Comparison of ENCODE assay signal across 18 cellular contexts in the genomic region with DNA sequence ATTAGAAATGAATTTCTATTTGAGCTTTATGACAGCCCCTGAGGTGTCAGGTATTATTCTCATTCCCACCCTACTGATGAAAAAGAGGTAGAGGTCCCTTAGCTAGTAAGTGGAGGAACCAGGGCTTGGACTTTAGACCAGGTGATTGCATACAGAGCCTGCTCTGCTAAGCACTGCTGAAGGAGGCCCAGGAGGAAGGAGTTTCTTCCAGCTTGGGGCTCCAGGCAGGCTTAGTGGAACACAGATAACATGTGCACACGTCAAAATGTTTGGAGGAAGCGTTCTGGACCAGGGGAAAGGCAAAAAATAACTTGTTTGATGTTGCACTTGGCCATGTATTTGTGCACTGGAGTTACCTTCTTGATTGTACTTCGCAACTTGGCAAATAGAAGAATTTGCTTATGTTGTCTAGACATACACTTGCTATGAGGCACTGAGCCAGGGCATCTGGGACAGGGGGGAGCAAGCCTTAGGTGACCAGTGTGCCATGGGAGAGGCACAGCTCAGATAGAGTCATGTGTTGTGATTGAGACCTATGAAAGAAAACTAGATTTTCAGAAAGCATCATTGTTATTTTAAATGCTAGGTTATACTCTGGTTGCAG. TPM values are rescaled to one million over a fixed set of nuclear protein-coding genes. Genes with fewer than 3 reads are reported as not detected.
DNase-seq lines count a peak whose midpoint lies in the region; ATAC-seq, FAIRE-seq and TF ChIP-seq lines count a peak whose summit lies in the region.
"Had no signal": no experiment of that assay in that cellular context is flagged by ENCODE, and none has a peak within 500 bp of the region (broad histone marks: within the 10 kb centered on the region; RNA-seq: fewer than 3 reads in every experiment).

No MANE protein-coding gene starts in this region.

- H3K4me1 Mint-ChIP-seq in stimulated activated effector memory CD8-positive, alpha-beta T cell treated with anti-CD3 and anti-CD28 coated beads, Interleukin-12 subunit alpha, Interleukin-12 subunit beta, amount 100 ng/mL, for 72 hours, result no peaks in the 10 kb centered on the region
- peaks cover 2% of the 10 kb centered on the region for H3K4me1 Mint-ChIP-seq in activated CD8-positive, alpha-beta T cell treated with anti-CD3 and anti-CD28 coated beads for 36 hours (ENCODE audit: low read depth)
- H3K4me1 Mint-ChIP-seq: B cell had no signal

- BruUV-seq in K562 (replicated peaks; lab: Mats Ljungman, UMichigan), result no TSS peak

- H3K27ac ChIP-seq in K562 (ENCODE audit: extremely low read depth, low read depth, low read length), result peak overlapping the region; percentile 99
- H3K27ac ChIP-seq in right atrium auricular region, result peak overlapping the region; percentile 81 to 88
- H3K27ac ChIP-seq in parathyroid adenoma, result peak overlapping the region; percentile 77
- no peak overlapping the region for H3K27ac ChIP-seq in coronary artery
- no peak overlapping the region for H3K27ac ChIP-seq in substantia nigra (ENCODE audit: low read depth, low read length, poor library complexity, severe bottlenecking)
- H3K27ac ChIP-seq: RWPE1 had no signal

- TF ChIP-seq CTCF in K562 (IDR thresholded peaks at IDR 0.05 in 2 of 3, conservative IDR thresholded peaks at IDR 0.05 in 1 of 3; ENCODE audit: insufficient read depth in 2 of 3, low read depth in 1 of 3, low read length in 3 of 3) (no peak), right atrium auricular region (IDR thresholded peaks at IDR 0.05) (no peak), parathyroid adenoma (IDR thresholded peaks at IDR 0.05) (no peak), coronary artery (IDR thresholded peaks at IDR 0.05) (no peak)
- no peak for TF ChIP-seq CTCF in activated CD8-positive, alpha-beta T cell treated with anti-CD3 and anti-CD28 coated beads for 36 hours (IDR thresholded peaks at IDR 0.05)

- no peaks in the 10 kb centered on the region for H3K9me1 ChIP-seq in K562 (ENCODE audit: control insufficient read depth, insufficient read depth, low read length)

- H3K36me3 ChIP-seq in K562 (ENCODE audit: control insufficient read depth, insufficient read depth, low read length) (peaks cover 4% of the 10 kb centered on the region; the same call in 1 of the 3 replicates), right atrium auricular region (no peaks in the 10 kb centered on the region), parathyroid adenoma (ENCODE audit: control insufficient read depth, insufficient read depth, low read length) (no peaks in the 10 kb centered on the region)
- H3K36me3 ChIP-seq: HAP-1 had no signal

- CTCF ChIA-PET in K562 (lab: Yijun Ruan, JAX; ENCODE audit: low intra/inter-chr PET ratio), result no interaction called here
- CTCF ChIA-PET in activated CD8-positive, alpha-beta T cell treated with anti-CD3 and anti-CD28 coated beads for 36 hours (lab: Charles Lee), result interaction anchor here (0.7 kb wide), 1 partner anchor 23 kb away, joined by 3 read pairs; no protein-coding TSS in a partner anchor

- H3K79me2 ChIP-seq in K562 (ENCODE audit: control insufficient read depth, insufficient read depth, low read length) (no peaks in the 10 kb centered on the region), parathyroid adenoma (no peaks in the 10 kb centered on the region)

- H3K4me3 Mint-ChIP-seq in stimulated activated effector memory CD8-positive, alpha-beta T cell treated with anti-CD3 and anti-CD28 coated beads, Interleukin-12 subunit alpha, Interleukin-12 subunit beta, amount 100 ng/mL, for 72 hours, result no peak overlapping the region
- no peak overlapping the region for H3K4me3 Mint-ChIP-seq in activated CD8-positive, alpha-beta T cell treated with anti-CD3 and anti-CD28 coated beads for 36 hours
- H3K4me3 Mint-ChIP-seq: B cell; CD4-positive, alpha-beta T cell had no signal

- peak; percentile 32 for DNase-seq in HuH-7 (ENCODE audit: low spot score)
- DNase-seq in K562 (ENCODE audit: extremely low read depth in 1 of 4, low spot score in 3 of 4), result peak in 3 of 4 experiments; percentile 26 to 60 (median 29)
- DNase-seq in right atrium auricular region (ENCODE audit: low spot score), result no peak
- DNase-seq in stimulated activated effector memory CD8-positive, alpha-beta T cell treated with anti-CD3 and anti-CD28 coated beads, Interleukin-12 subunit alpha, Interleukin-12 subunit beta, amount 100 ng/mL, for 72 hours (ENCODE audit: low spot score in 2 of 2), result no peak
- no peak for DNase-seq in activated CD8-positive, alpha-beta T cell treated with anti-CD3 and anti-CD28 coated beads for 36 hours
- no peak for DNase-seq in coronary artery (ENCODE audit: low spot score)
- DNase-seq in substantia nigra (lab: John Stamatoyannopoulos, UW), result no peak
- DNase-seq: Calu3; CD4-positive, alpha-beta T cell; Kasumi-1; NCI-H1105; NCI-H1694 treated with DMSO at 0.1 percent for 48 hours; NCI-H345; NCI-H526 treated with DMSO at 0.1 percent for 48 hours had no signal

- H3K9ac ChIP-seq in K562 (ENCODE audit: insufficient read depth in 1 of 2, low read depth in 2 of 2, low read length in 2 of 2) (peak overlapping the region in 1 of 2 experiments; percentile 86; a peak in 2 of 4 replicates), parathyroid adenoma (no peak overlapping the region)

- WGBS in K562 (ENCODE audit: insufficient coverage, low coverage, missing lambda C conversion rate), result 30% methylated on average over 3 of the region's 3 CpGs

- H3K4me1 ChIP-seq in K562 (replicated peaks in 1 of 2; ENCODE audit: control insufficient read depth in 2 of 2, insufficient read depth in 2 of 2, low read length in 2 of 2) (peaks cover 14 to 39% of the 10 kb centered on the region in 2 experiments), right atrium auricular region (peaks cover 0 to 17% of the 10 kb centered on the region in 2 donors), parathyroid adenoma (peaks cover 16% of the 10 kb centered on the region)
- H3K4me1 ChIP-seq: HAP-1 had no signal

- no peak overlapping the region for H3K27ac Mint-ChIP-seq in stimulated activated effector memory CD8-positive, alpha-beta T cell treated with anti-CD3 and anti-CD28 coated beads, Interleukin-12 subunit alpha, Interleukin-12 subunit beta, amount 100 ng/mL, for 72 hours
- no peak overlapping the region for H3K27ac Mint-ChIP-seq in activated CD8-positive, alpha-beta T cell treated with anti-CD3 and anti-CD28 coated beads for 36 hours
- H3K27ac Mint-ChIP-seq: B cell; CD4-positive, alpha-beta T cell had no signal

- H3K4me2 ChIP-seq in K562 (ENCODE audit: insufficient read depth, low read length) (peak overlapping the region; percentile 90), parathyroid adenoma (ENCODE audit: low read length) (no peak overlapping the region)

- no peaks in the 10 kb centered on the region for H4K20me1 ChIP-seq in K562 (replicated peaks; ENCODE audit: control insufficient read depth, insufficient read depth, low read length)

- in situ Hi-C loops in K562 (cut with MboI), result no loop called here

- H3K27me3 ChIP-seq in K562 (ENCODE audit: control insufficient read depth in 2 of 2, insufficient read depth in 2 of 2, low read length in 2 of 2), result no peaks in the 10 kb centered on the region
- no peaks in the 10 kb centered on the region for H3K27me3 ChIP-seq in right atrium auricular region
- no peaks in the 10 kb centered on the region for H3K27me3 ChIP-seq in parathyroid adenoma (ENCODE audit: control insufficient read depth, insufficient read depth, low read length)

- no peak for TF ChIP-seq POLR2A in K562 (conservative IDR thresholded peaks at IDR 0.05)

- no peak for TF ChIP-seq RAD21 in K562 (CRISPR knock-in tag; conservative IDR thresholded peaks at IDR 0.05 in 1 of 2, IDR thresholded peaks at IDR 0.05 in 1 of 2)

- ATAC-seq in K562, result peak; percentile 72
- ATAC-seq in stimulated activated effector memory CD8-positive, alpha-beta T cell treated with anti-CD3 and anti-CD28 coated beads, Interleukin-12 subunit alpha, Interleukin-12 subunit beta, amount 100 ng/mL, for 72 hours, result no peak
- no peak for ATAC-seq in activated CD8-positive, alpha-beta T cell treated with anti-CD3 and anti-CD28 coated beads for 36 hours

- no peaks in the 10 kb centered on the region for H3K27me3 Mint-ChIP-seq in activated CD8-positive, alpha-beta T cell treated with anti-CD3 and anti-CD28 coated beads for 36 hours
- H3K27me3 Mint-ChIP-seq: B cell; CD4-positive, alpha-beta T cell had no signal

- POLR2A ChIA-PET in K562 (lab: Yijun Ruan, JAX), result interaction anchor here (0.6 to 1.8 kb wide), 9 partner anchors 9 to 49 kb away, joined by 3 to 14 read pairs (median 5); a partner anchor contains a TSS
- POLR2A ChIA-PET in activated CD8-positive, alpha-beta T cell treated with anti-CD3 and anti-CD28 coated beads for 36 hours (lab: Charles Lee), result no interaction called here

- no peaks in the 10 kb centered on the region for H3K9me3 Mint-ChIP-seq in stimulated activated effector memory CD8-positive, alpha-beta T cell treated with anti-CD3 and anti-CD28 coated beads, Interleukin-12 subunit alpha, Interleukin-12 subunit beta, amount 100 ng/mL, for 72 hours
- no peaks in the 10 kb centered on the region for H3K9me3 Mint-ChIP-seq in activated CD8-positive, alpha-beta T cell treated with anti-CD3 and anti-CD28 coated beads for 36 hours
- H3K9me3 Mint-ChIP-seq: CD4-positive, alpha-beta T cell had no signal

- H3K36me3 Mint-ChIP-seq in stimulated activated effector memory CD8-positive, alpha-beta T cell treated with anti-CD3 and anti-CD28 coated beads, Interleukin-12 subunit alpha, Interleukin-12 subunit beta, amount 100 ng/mL, for 72 hours, result peaks cover 6% of the 10 kb centered on the region
- no peaks in the 10 kb centered on the region for H3K36me3 Mint-ChIP-seq in activated CD8-positive, alpha-beta T cell treated with anti-CD3 and anti-CD28 coated beads for 36 hours (ENCODE audit: low read depth)

- peak; percentile 65 for FAIRE-seq in K562 (lab: Jason Lieb, UNC)

- H3K9me3 ChIP-seq in K562 (replicated peaks; ENCODE audit: control insufficient read depth, insufficient read depth, low read depth, low read length) (no peaks in the 10 kb centered on the region), right atrium auricular region (no peaks in the 10 kb centered on the region), parathyroid adenoma (ENCODE audit: control insufficient read depth, low read length) (no peaks in the 10 kb centered on the region)
- H3K9me3 ChIP-seq: HAP-1 had no signal

- peak overlapping the region; percentile 44 for H2AFZ ChIP-seq in K562 (ENCODE audit: low read depth, low read length)
- H2AFZ ChIP-seq in parathyroid adenoma, result no peak overlapping the region

- H3K4me3 ChIP-seq in K562 (no peak overlapping the region), right atrium auricular region (no peak overlapping the region), parathyroid adenoma (ENCODE audit: low read depth, low read length) (no peak overlapping the region), coronary artery (no peak overlapping the region)
- H3K4me3 ChIP-seq: HAP-1 had no signal

- intact Hi-C loops in K562 (cut with micrococcal nuclease), result no loop called here
- intact Hi-C loops in activated CD8-positive, alpha-beta T cell treated with anti-CD3 and anti-CD28 coated beads for 36 hours (cut with micrococcal nuclease), result no loop called here

- no peak for TF ChIP-seq EP300 in K562 (IDR thresholded peaks at IDR 0.05; ENCODE audit: low read length)

RNA-seq across cellular contexts. Expression of a gene that starts 22.4 kb away (rescaled TPM):
- total RNA-seq in K562 (2011; cell fraction: chromatin; rRNA removed; ENCODE audit: low replicate concordance), result 118 and 123 TPM in 2 replicates
- 58.6 and 64.5 TPM in 2 replicates for total RNA-seq in K562 (2011; cell fraction: nucleolus; rRNA removed)
- 64.7 and 77.3 TPM in 2 replicates for total RNA-seq in K562 (2011; cell fraction: nucleoplasm; rRNA removed)
- total RNA-seq in K562 (2014; rRNA removed) (7.0 and 8.8 TPM in 2 replicates), K562 (2014; rRNA removed; fragmentation: Illumina TruSeq; extraction: Trizol) (7.1 and 8.4 TPM in 2 replicates), K562 (2015; rRNA removed; fragmentation: Illumina TruSeq; extraction: Trizol) (7.7 and 8.2 TPM in 2 replicates), K562 (2021) (11.1 and 12.9 TPM in 2 replicates), right atrium auricular region (10 to 100 TPM; 18.5 to 36.9 TPM)
- polyA plus RNA-seq in K562 (2011; rRNA removed) (11.5 and 15.5 TPM in 2 replicates), K562 (2014; fragmentation: Illumina TruSeq; extraction: Trizol) (8.4 and 9.0 TPM in 2 replicates), K562 (2014; fragmentation: Nextera tagmentation; extraction: Ambion mirVana) (1 to 10 TPM; 2.4 to 7.0 TPM), K562 (2014; rRNA removed) (9.6 and 11.1 TPM in 2 replicates)
- 11.0 and 12.7 TPM in 2 replicates for polyA plus RNA-seq in K562 (2011; cell fraction: cytosol; rRNA removed)
- 45.8 and 67.6 TPM in 2 replicates for polyA plus RNA-seq in K562 (2011; cell fraction: nucleus; rRNA removed)
- polyA plus RNA-seq in K562 (2012), result 12.8 and 21.8 TPM in 2 replicates
- 26.7 and 28.2 TPM in 2 replicates for polyA minus RNA-seq in K562 (2011; rRNA and poly(A)+ RNA removed)
- 7.8 and 15.9 TPM in 2 replicates for polyA minus RNA-seq in K562 (2011; cell fraction: cytosol; rRNA and poly(A)+ RNA removed)
- polyA minus RNA-seq in K562 (2011; cell fraction: nucleus; rRNA and poly(A)+ RNA removed), result 24.5 and 32.7 TPM in 2 replicates
- 10 to 100 TPM; 18.9 to 20.4 TPM for total RNA-seq in activated CD8-positive, alpha-beta T cell treated with anti-CD3 and anti-CD28 coated beads for 36 hours

RNA-seq across cellular contexts. Expression of a gene that starts 22.7 kb away (rescaled TPM):
- 34.9 and 102 TPM in 2 replicates for total RNA-seq in K562 (2011; cell fraction: chromatin; rRNA removed; ENCODE audit: low replicate concordance)
- 20.8 and 23.4 TPM in 2 replicates for total RNA-seq in K562 (2011; cell fraction: nucleolus; rRNA removed)
- 40.0 and 49.9 TPM in 2 replicates for total RNA-seq in K562 (2011; cell fraction: nucleoplasm; rRNA removed)
- total RNA-seq in K562 (2014; rRNA removed) (28.4 and 32.8 TPM in 2 replicates), K562 (2014; rRNA removed; fragmentation: Illumina TruSeq; extraction: Trizol) (41.7 and 49.6 TPM in 2 replicates), K562 (2015; rRNA removed; fragmentation: Illumina TruSeq; extraction: Trizol) (47.4 and 55.1 TPM in 2 replicates), K562 (2021) (36.3 and 37.9 TPM in 2 replicates), right atrium auricular region (10 to 100 TPM; 17.8 to 26.4 TPM)
- polyA plus RNA-seq in K562 (2011; rRNA removed) (60.2 and 63.9 TPM in 2 replicates), K562 (2014; fragmentation: Illumina TruSeq; extraction: Trizol) (43.5 and 49.1 TPM in 2 replicates), K562 (2014; fragmentation: Nextera tagmentation; extraction: Ambion mirVana) (10 to 100 TPM; 13.3 to 16.6 TPM), K562 (2014; rRNA removed) (39.0 and 48.0 TPM in 2 replicates)
- polyA plus RNA-seq in K562 (2011; cell fraction: cytosol; rRNA removed), result 13.2 and 24.9 TPM in 2 replicates
- 94.0 and 147 TPM in 2 replicates for polyA plus RNA-seq in K562 (2011; cell fraction: nucleus; rRNA removed)
- 27.5 and 38.7 TPM in 2 replicates for polyA plus RNA-seq in K562 (2012)
- polyA minus RNA-seq in K562 (2011; rRNA and poly(A)+ RNA removed), result 46.8 and 52.4 TPM in 2 replicates
- 12.2 and 21.6 TPM in 2 replicates for polyA minus RNA-seq in K562 (2011; cell fraction: cytosol; rRNA and poly(A)+ RNA removed)
- 42.0 and 96.6 TPM in 2 replicates for polyA minus RNA-seq in K562 (2011; cell fraction: nucleus; rRNA and poly(A)+ RNA removed)
- total RNA-seq in activated CD8-positive, alpha-beta T cell treated with anti-CD3 and anti-CD28 coated beads for 36 hours, result 10 to 100 TPM; 38.9 to 44.5 TPM

RNA-seq across cellular contexts. Expression of a gene that starts 34.0 kb away (rescaled TPM):
- total RNA-seq in K562 (2011; cell fraction: chromatin; rRNA removed; ENCODE audit: low replicate concordance), result 2.6 and 4.9 TPM in 2 replicates
- 1.3 and 1.5 TPM in 2 replicates for total RNA-seq in K562 (2011; cell fraction: nucleolus; rRNA removed)
- 2.2 and 4.1 TPM in 2 replicates for total RNA-seq in K562 (2011; cell fraction: nucleoplasm; rRNA removed)
- total RNA-seq in K562 (2014; rRNA removed), result 0.45 and 0.54 TPM in 2 replicates
- 0.29 and 0.44 TPM in 2 replicates for total RNA-seq in K562 (2014; rRNA removed; fragmentation: Illumina TruSeq; extraction: Trizol)
- 0.72 and 0.76 TPM in 2 replicates for total RNA-seq in K562 (2015; rRNA removed; fragmentation: Illumina TruSeq; extraction: Trizol)
- total RNA-seq in K562 (2021), result 0.95 and 1.1 TPM in 2 replicates
- 0.56 and 0.57 TPM in 2 replicates for polyA plus RNA-seq in K562 (2011; rRNA removed)
- polyA plus RNA-seq in K562 (2011; cell fraction: cytosol; rRNA removed), result 0.31 and 0.46 TPM in 2 replicates
- 2.7 and 8.5 TPM in 2 replicates for polyA plus RNA-seq in K562 (2011; cell fraction: nucleus; rRNA removed)
- polyA plus RNA-seq in K562 (2012), result 1.3 and 1.5 TPM in 2 replicates
- 0.76 and 0.95 TPM in 2 replicates for polyA plus RNA-seq in K562 (2014; fragmentation: Illumina TruSeq; extraction: Trizol)
- polyA plus RNA-seq in K562 (2014; fragmentation: Nextera tagmentation; extraction: Ambion mirVana), result under 1 TPM in 1 of 2 experiments, not detected in 1; 0.08 TPM
- polyA plus RNA-seq in K562 (2014; rRNA removed), result 0.56 and 0.69 TPM in 2 replicates
- polyA minus RNA-seq in K562 (2011; rRNA and poly(A)+ RNA removed), result 0.46 and 0.93 TPM in 2 replicates
- polyA minus RNA-seq in K562 (2011; cell fraction: cytosol; rRNA and poly(A)+ RNA removed), result not detected in 2 replicates
- polyA minus RNA-seq in K562 (2011; cell fraction: nucleus; rRNA and poly(A)+ RNA removed), result 1.4 and 1.5 TPM in 2 replicates
- total RNA-seq in right atrium auricular region, result under 1 TPM in 1 of 2 donors, not detected in 1; 0.28 TPM
- total RNA-seq in activated CD8-positive, alpha-beta T cell treated with anti-CD3 and anti-CD28 coated beads for 36 hours, result under 1 TPM; 0.56 to 0.65 TPM

Comparison
In these comparisons a context has a peak if more than half of its experiments do, and no peak if none do; other contexts are left out.
1. DNase-seq: peak in HuH-7 (single experiment) and K562 (3 of 4); none in right atrium auricular region (single experiment), stimulated activated effector memory CD8-positive, alpha-beta T cell treated with anti-CD3 and anti-CD28 coated beads, Interleukin-12 subunit alpha, Interleukin-12 subunit beta, amount 100 ng/mL, for 72 hours (0 of 2), activated CD8-positive, alpha-beta T cell treated with anti-CD3 and anti-CD28 coated beads for 36 hours (single experiment), coronary artery (single experiment) and substantia nigra (0 of 49).
2. H3K27ac ChIP-seq: peak in K562 (single experiment), right atrium auricular region (2 of 2) and parathyroid adenoma (single experiment); none in coronary artery (0 of 2) and substantia nigra (single experiment).